19 cellular contexts compared by ENCODE assay signal in genomic region chr13:112729408-112729807, GRCh38. TPM values are rescaled to one million over a fixed set of nuclear protein-coding genes. Genes with fewer than 3 reads are reported as not detected.
DNase-seq lines count a peak whose midpoint lies in the region; ATAC-seq, FAIRE-seq and TF ChIP-seq lines count a peak whose summit lies in the region.
"Had no signal": no experiment of that assay in that cellular context is flagged by ENCODE, and none has a peak within 500 bp of the region (broad histone marks: within the 10 kb centered on the region; RNA-seq: fewer than 3 reads in every experiment).

No MANE protein-coding gene starts in this region.

- H3K4me1 Mint-ChIP-seq in neural crest cell = peaks cover 59% of the 10 kb centered on the region

- no peaks in the 10 kb centered on the region for H3K36me3 Mint-ChIP-seq in neural crest cell (ENCODE audit: low read depth)
- H3K36me3 Mint-ChIP-seq: activated naive CD8-positive, alpha-beta T cell; naive B cell had no signal

- TF ChIP-seq CTCF in neural crest cell (conservative IDR thresholded peaks at IDR 0.05) = no peak

- peak; percentile 42 for FAIRE-seq in urothelium cell line (lab: Jason Lieb, UNC)
- FAIRE-seq: frontal cortex had no signal

- no peaks in the 10 kb centered on the region for H3K27me3 Mint-ChIP-seq in neural crest cell (ENCODE audit: low read depth)
- H3K27me3 Mint-ChIP-seq: activated naive CD8-positive, alpha-beta T cell; naive B cell had no signal

- peak overlapping the region; percentile 67 for H3K27ac Mint-ChIP-seq in neural crest cell (ENCODE audit: unreplicated experiment)
- H3K27ac Mint-ChIP-seq: activated naive CD8-positive, alpha-beta T cell; HFFc6; naive B cell had no signal

- intact Hi-C loops in left ventricle myocardium superior (cut with micrococcal nuclease) = no loop called here

- no peaks in the 10 kb centered on the region for H3K9me3 Mint-ChIP-seq in neural crest cell
- H3K9me3 Mint-ChIP-seq: HFFc6, naive B cell had no signal

- no peak overlapping the region for H3K4me3 Mint-ChIP-seq in neural crest cell
- H3K4me3 Mint-ChIP-seq: activated naive CD8-positive, alpha-beta T cell; HFFc6 had no signal

- DNase-seq in ecto neural progenitor cell (ENCODE audit: low spot score) (peak; percentile 38), left ventricle myocardium superior (peak; percentile 86), neural crest cell (ENCODE audit: low read depth, low spot score) (no peak), urothelium cell line (ENCODE audit: low spot score) (no peak)
- DNase-seq: activated CD4-positive, CD25-positive, alpha-beta regulatory T cell treated with anti-CD3 and anti-CD28 coated beads, Interleukin-2, amount 50 U/mL, for 72 hours; activated CD8-positive, alpha-beta memory T cell treated with anti-CD3 and anti-CD28 coated beads for 24 hours; cortex of kidney; DMS79 treated with DMSO at 0.1 percent for 48 hours; HFFc6; KG1; naive B cell; NCI-H2029; NCI-H446 treated with DMSO at 0.1 percent for 48 hours; T1000 had no signal

- ATAC-seq in left ventricle myocardium superior (peak; percentile 86), HG03139 (IDR thresholded peaks at IDR 0.05; ENCODE audit: unreplicated experiment) (no peak), GM18861 (IDR thresholded peaks at IDR 0.05; ENCODE audit: unreplicated experiment) (no peak), SK-N-SH treated with all-trans-retinoic acid at 6 μM for 48 hours (no peak)

TF ChIP-seq in SK-N-SH treated with all-trans-retinoic acid at 6 μM for 48 hours, 23 proteins besides CTCF, POLR2A, EP300 and RAD21:
- TF ChIP-seq OSR1 (CRISPR knock-in tag; IDR thresholded peaks at IDR 0.05) = no peak
- no peak for TF ChIP-seq CREB5 (CRISPR knock-in tag; IDR thresholded peaks at IDR 0.05; ENCODE audit: low read depth)
- TF ChIP-seq ESRRG (CRISPR knock-in tag; IDR thresholded peaks at IDR 0.05) = no peak
TF ChIP-seq in SK-N-SH treated with all-trans-retinoic acid at 6 μM for 48 hours: peak in this region for 0.

RNA-seq across cellular contexts. Expression of gene ATP11A, which starts 39.6 kb away (rescaled TPM):
- total RNA-seq in left ventricle myocardium superior (102 TPM), neural crest cell (97.4 and 99.1 TPM in 2 replicates)

Comparison
In these comparisons a context has a peak if more than half of its experiments do, and no peak if none do; other contexts are left out.
1. DNase-seq: peak in ecto neural progenitor cell (single experiment) and left ventricle myocardium superior (single experiment); none in neural crest cell (single experiment) and urothelium cell line (single experiment).